12 cellular contexts compared by ENCODE assay signal in genomic region chr20:14860410-14860814, GRCh38.
DNase-seq lines count a peak whose midpoint lies in the region; ATAC-seq and TF ChIP-seq lines count a peak whose summit lies in the region.
"Had no signal": no experiment of that assay in that cellular context is flagged by ENCODE, and none has a peak within 500 bp of the region (broad histone marks: within the 10 kb centered on the region; RNA-seq: fewer than 3 reads in every experiment).

No MANE protein-coding gene starts in this region.

- H3K36me3 Mint-ChIP-seq in activated CD4-positive, alpha-beta T cell treated with anti-CD3 and anti-CD28 coated beads, Interleukin-2, amount 10 ng/mL, durations not matched to agents 24 days and 14 days (ENCODE audit: low read depth), result no peaks in the 10 kb centered on the region

- intact Hi-C loops in activated CD4-positive, alpha-beta T cell treated with anti-CD3 and anti-CD28 coated beads, Interleukin-2, amount 10 ng/mL, durations not matched to agents 24 days and 14 days (cut with micrococcal nuclease), result loop anchor here (10.0 kb wide), 1 partner anchor 94 kb away; no protein-coding TSS in a partner anchor
- intact Hi-C loops in upper lobe of right lung (cut with DNase I), result no loop called here

- no peaks in the 10 kb centered on the region for H3K4me1 Mint-ChIP-seq in activated CD4-positive, alpha-beta T cell treated with anti-CD3 and anti-CD28 coated beads, Interleukin-2, amount 10 ng/mL, durations not matched to agents 24 days and 14 days
- H3K4me1 Mint-ChIP-seq: IgD-negative memory B cell had no signal

- DNase-seq in activated CD4-positive, alpha-beta T cell treated with anti-CD3 and anti-CD28 coated beads, Interleukin-2, amount 10 ng/mL, durations not matched to agents 24 days and 14 days, result peak; percentile 51
- no peak for DNase-seq in activated CD4-positive, alpha-beta T cell treated with anti-CD3 and anti-CD28 coated beads, Interleukin-2, amount 50 U/mL, for 4 hours
- DNase-seq in NCI-H2196 treated with DMSO at 0.1 percent for 48 hours (lab: John Stamatoyannopoulos, UW; ENCODE audit: unreplicated experiment) (peak; percentile 87), ecto neural progenitor cell (ENCODE audit: low spot score) (peak; percentile 70), upper lobe of right lung (no peak), MV-4-11 (lab: John Stamatoyannopoulos, UW) (no peak), AG20443 (ENCODE audit: low spot score) (no peak)
- DNase-seq in stimulated activated CD4-positive, alpha-beta T cell treated with anti-CD3 and anti-CD28 coated beads, Interleukin-1b, Interleukin-23, amount 100 ng/mL, for 48 hours, result no peak
- DNase-seq: activated CD8-positive, alpha-beta memory T cell treated with anti-CD3 and anti-CD28 coated beads for 24 hours; brain microvascular endothelial cell had no signal

- no peak for TF ChIP-seq CTCF in upper lobe of right lung (IDR thresholded peaks at IDR 0.05)

- no peaks in the 10 kb centered on the region for H3K27me3 ChIP-seq in upper lobe of right lung
- H3K27me3 ChIP-seq: brain microvascular endothelial cell had no signal

- no peak overlapping the region for H3K4me3 Mint-ChIP-seq in activated CD4-positive, alpha-beta T cell treated with anti-CD3 and anti-CD28 coated beads, Interleukin-2, amount 10 ng/mL, durations not matched to agents 24 days and 14 days
- H3K4me3 Mint-ChIP-seq: IgD-negative memory B cell had no signal

- H3K36me3 ChIP-seq in upper lobe of right lung, result no peaks in the 10 kb centered on the region
- H3K36me3 ChIP-seq: brain microvascular endothelial cell had no signal

- H3K4me1 ChIP-seq in upper lobe of right lung, result no peaks in the 10 kb centered on the region

- H3K9me3 ChIP-seq in upper lobe of right lung, result no peaks in the 10 kb centered on the region

- peak; percentile 48 for ATAC-seq in upper lobe of right lung
- ATAC-seq: Right ventricle myocardium inferior had no signal

- no peaks in the 10 kb centered on the region for H3K9me3 Mint-ChIP-seq in activated CD4-positive, alpha-beta T cell treated with anti-CD3 and anti-CD28 coated beads, Interleukin-2, amount 10 ng/mL, durations not matched to agents 24 days and 14 days
- H3K9me3 Mint-ChIP-seq: IgD-negative memory B cell had no signal

- H3K4me3 ChIP-seq in upper lobe of right lung, result no peak overlapping the region

- H3K27me3 Mint-ChIP-seq in activated CD4-positive, alpha-beta T cell treated with anti-CD3 and anti-CD28 coated beads, Interleukin-2, amount 10 ng/mL, durations not matched to agents 24 days and 14 days, result no peaks in the 10 kb centered on the region
- H3K27me3 Mint-ChIP-seq: IgD-negative memory B cell had no signal

- H3K27ac Mint-ChIP-seq in activated CD4-positive, alpha-beta T cell treated with anti-CD3 and anti-CD28 coated beads, Interleukin-2, amount 10 ng/mL, durations not matched to agents 24 days and 14 days, result no peak overlapping the region
- H3K27ac Mint-ChIP-seq: IgD-negative memory B cell had no signal

- no peak overlapping the region for H3K27ac ChIP-seq in upper lobe of right lung
- H3K27ac ChIP-seq: brain microvascular endothelial cell had no signal

Comparison
In these comparisons a context has a peak if more than half of its experiments do, and no peak if none do; other contexts are left out.
1. DNase-seq: peak in activated CD4-positive, alpha-beta T cell treated with anti-CD3 and anti-CD28 coated beads, Interleukin-2, amount 10 ng/mL, durations not matched to agents 24 days and 14 days (single experiment), NCI-H2196 treated with DMSO at 0.1 percent for 48 hours (single experiment) and ecto neural progenitor cell (single experiment); none in activated CD4-positive, alpha-beta T cell treated with anti-CD3 and anti-CD28 coated beads, Interleukin-2, amount 50 U/mL, for 4 hours (0 of 2), upper lobe of right lung (single experiment), stimulated activated CD4-positive, alpha-beta T cell treated with anti-CD3 and anti-CD28 coated beads, Interleukin-1b, Interleukin-23, amount 100 ng/mL, for 48 hours (single experiment), MV-4-11 (single experiment) and AG20443 (single experiment).